In genomic region chr11:109956124-109956793, GRCh38 we compare ENCODE assay signal across 9 cellular contexts.
A peak's percentile ranks its signal among the peaks of the same experiment; 100 is the strongest.
DNase-seq lines count a peak whose midpoint lies in the region; ATAC-seq, FAIRE-seq and TF ChIP-seq lines count a peak whose summit lies in the region.
"Had no signal": no experiment of that assay in that cellular context is flagged by ENCODE, and none has a peak within 500 bp of the region (broad histone marks: within the 10 kb centered on the region; RNA-seq: fewer than 3 reads in every experiment).

No MANE protein-coding gene starts in this region.

- no peak for TF ChIP-seq CTCF in MM.1S (IDR thresholded peaks at IDR 0.05; ENCODE audit: low read length)
- no peak for TF ChIP-seq CTCF in foreskin fibroblast (IDR thresholded peaks at IDR 0.05; ENCODE audit: low read depth, low read length)

- DNase-seq in GM12892 (ENCODE audit: insufficient read length) (no peak), MM.1S (peak; percentile 87), OCI-M2 (lab: John Stamatoyannopoulos, UW; ENCODE audit: unreplicated experiment) (no peak), foreskin fibroblast (no peak), NCI-H774 (lab: John Stamatoyannopoulos, UW) (no peak), Right ventricle myocardium inferior (ENCODE audit: missing footprints) (no peak)

- no peaks in the 10 kb centered on the region for H4K20me1 ChIP-seq in MM.1S (ENCODE audit: insufficient read depth, low read length)

- H3K79me2 ChIP-seq in MM.1S (ENCODE audit: low read length) = no peaks in the 10 kb centered on the region

- peak; percentile 72 for ATAC-seq in GM19043 (IDR thresholded peaks at IDR 0.05; ENCODE audit: low read depth, unreplicated experiment)
- ATAC-seq in HG02870 (IDR thresholded peaks at IDR 0.05; ENCODE audit: unreplicated experiment) = peak; percentile 73
- ATAC-seq in Right ventricle myocardium inferior = no peak
- ATAC-seq: natural killer cell treated with Interleukin-12 subunit alpha and Interleukin-12 subunit beta and Interleukin-15 and Interleukin-18, amount 100 ng/mL, for 72 hours had no signal

- H3K27ac ChIP-seq in MM.1S (ENCODE audit: low read length) = peak overlapping the region; percentile 89

- no peaks in the 10 kb centered on the region for H3K27me3 ChIP-seq in MM.1S (replicated peaks; ENCODE audit: insufficient read depth, low read length)

- peak overlapping the region; percentile 66 for H3K9ac ChIP-seq in MM.1S (ENCODE audit: low read length)

- no peaks in the 10 kb centered on the region for H3K36me3 ChIP-seq in MM.1S (replicated peaks; ENCODE audit: insufficient read depth, low read length)

- no peaks in the 10 kb centered on the region for H3K9me2 ChIP-seq in MM.1S (replicated peaks; ENCODE audit: insufficient read depth, low read length)

- intact Hi-C loops in Right ventricle myocardium inferior (cut with DNase I) = no loop called here

- H2AFZ ChIP-seq in MM.1S (ENCODE audit: low read length) = peak overlapping the region; percentile 24

- H3K9me3 ChIP-seq in MM.1S (replicated peaks; ENCODE audit: insufficient read depth, low read length) = no peaks in the 10 kb centered on the region

- peak; percentile 70 for TF ChIP-seq POLR2A in GM12892 (IDR thresholded peaks at IDR 0.05; ENCODE audit: low read depth, low read length)

- H3K4me3 ChIP-seq in MM.1S (ENCODE audit: low read length) (peak overlapping the region; percentile 56), foreskin fibroblast (ENCODE audit: low read depth in 1 of 2, low read length in 2 of 2) (no peak overlapping the region)

- H3F3A ChIP-seq in MM.1S (ENCODE audit: insufficient read depth, low read length) = peaks cover 28% of the 10 kb centered on the region

- peaks cover 58% of the 10 kb centered on the region for H3K4me1 ChIP-seq in MM.1S (ENCODE audit: low read length)

- FAIRE-seq in GM12892 (lab: Jason Lieb, UNC) = peak; percentile 95

- H3K4me2 ChIP-seq in MM.1S (ENCODE audit: low read depth, low read length) = peak overlapping the region; percentile 91
